In the genomic region with DNA sequence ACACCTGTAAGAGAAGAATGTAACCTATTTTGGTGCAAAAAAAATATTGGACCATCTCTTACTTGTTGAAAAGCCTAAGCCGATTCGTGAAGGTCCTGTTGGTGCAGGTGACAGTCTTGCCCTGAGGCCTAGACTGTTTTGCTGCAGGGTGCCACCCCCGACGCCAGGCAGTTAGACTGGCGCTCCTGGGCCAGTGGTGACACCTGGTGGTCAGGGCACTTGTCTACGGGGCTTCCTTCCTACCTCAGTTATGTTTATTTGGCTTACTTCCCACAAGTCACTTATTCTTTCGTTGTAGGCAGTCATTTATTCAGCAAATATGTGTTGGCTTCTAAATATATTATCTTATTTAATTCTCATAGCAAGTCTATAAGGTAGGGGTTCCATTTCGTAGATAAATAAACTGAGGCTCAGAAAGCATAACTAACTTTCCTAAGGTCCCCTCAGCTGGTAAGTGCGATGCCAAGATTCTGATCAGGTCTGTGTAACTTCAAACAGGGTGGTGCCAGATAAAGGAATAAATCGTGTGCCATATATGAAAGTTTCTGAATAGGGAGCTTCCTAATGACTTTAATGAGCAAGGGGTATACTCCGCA, we compare ENCODE assay signal across 8 cellular contexts. TPM values are rescaled to one million over a fixed set of nuclear protein-coding genes. Genes with fewer than 3 reads are reported as not detected.
DNase-seq lines count a peak whose midpoint lies in the region; ATAC-seq and TF ChIP-seq lines count a peak whose summit lies in the region.

No MANE protein-coding gene starts in this region.

- no peak overlapping the region for H2AFZ ChIP-seq in GM23248
- H2AFZ ChIP-seq in hepatocyte: no peak overlapping the region

- H4K20me1 ChIP-seq in GM23248 (ENCODE audit: insufficient read depth) (no peaks in the 10 kb centered on the region), hepatocyte (ENCODE audit: insufficient read depth, poor library complexity, severe bottlenecking) (peaks cover 11% of the 10 kb centered on the region)

- no peaks in the 10 kb centered on the region for H3K9me3 ChIP-seq in GM23248 (ENCODE audit: low read depth)
- no peaks in the 10 kb centered on the region for H3K9me3 ChIP-seq in hepatocyte (ENCODE audit: low read depth)

- H3K79me2 ChIP-seq in GM23248 (ENCODE audit: insufficient read depth): peaks cover 55% of the 10 kb centered on the region
- peaks cover 49% of the 10 kb centered on the region for H3K79me2 ChIP-seq in hepatocyte

- no peaks in the 10 kb centered on the region for H3K9me3 Mint-ChIP-seq in activated naive CD4-positive, alpha-beta T cell treated with anti-CD3 and anti-CD28 coated beads for 36 hours

- DNase-seq in GM23248: peak; percentile 17
- DNase-seq in Kasumi-1 (lab: John Stamatoyannopoulos, UW): peak; percentile 40 to 59
- DNase-seq in SKM-1 treated with dmso at 0.1 percent for 144 hours (lab: John Stamatoyannopoulos, UW; ENCODE audit: unreplicated experiment): peak; percentile 40
- DNase-seq in activated naive CD4-positive, alpha-beta T cell treated with anti-CD3 and anti-CD28 coated beads for 36 hours: peak; percentile 93
- DNase-seq in hepatocyte (ENCODE audit: low spot score): peak; percentile 75
- peak; percentile 52 to 62 for DNase-seq in stimulated activated CD4-positive, alpha-beta T cell treated with anti-CD3 and anti-CD28 coated beads, Interleukin-1b, Interleukin-23, amount 100 ng/mL, for 1 hour (ENCODE audit: low read depth in 2 of 2)
- DNase-seq in omental fat pad (ENCODE audit: low spot score): no peak

- peak overlapping the region; percentile 11; the same call in 1 of the 2 replicates for H3K4me3 ChIP-seq in GM08714 (ENCODE audit: low read length)
- H3K4me3 ChIP-seq in GM23248: no peak overlapping the region
- H3K4me3 ChIP-seq in hepatocyte: peak overlapping the region; percentile 86

- H3K4me1 ChIP-seq in GM23248 (ENCODE audit: insufficient read depth) (peaks cover 6% of the 10 kb centered on the region), hepatocyte (ENCODE audit: insufficient read depth) (peaks cover 13% of the 10 kb centered on the region)

- in situ Hi-C loops in GM23248 (cut with MboI): no loop called here

- H3K4me3 Mint-ChIP-seq in activated naive CD4-positive, alpha-beta T cell treated with anti-CD3 and anti-CD28 coated beads for 36 hours: no peak overlapping the region

- peaks cover 29% of the 10 kb centered on the region for H3K4me1 Mint-ChIP-seq in activated naive CD4-positive, alpha-beta T cell treated with anti-CD3 and anti-CD28 coated beads for 36 hours (ENCODE audit: low read depth)

- H3K36me3 Mint-ChIP-seq in activated naive CD4-positive, alpha-beta T cell treated with anti-CD3 and anti-CD28 coated beads for 36 hours (ENCODE audit: low read depth): no peaks in the 10 kb centered on the region

- H3K9me2 ChIP-seq in GM23248 (ENCODE audit: insufficient read depth) (no peaks in the 10 kb centered on the region), hepatocyte (replicated peaks; ENCODE audit: insufficient read depth) (no peaks in the 10 kb centered on the region)

- 72 to 80% methylated on average over 11 of the region's 11 CpGs for WGBS in GM23248 (ENCODE audit: low coverage in 1 of 2, low lambda C conversion rate in 2 of 2, missing lambda C conversion rate in 2 of 2), 2 experiments
- WGBS in hepatocyte (ENCODE audit: low lambda C conversion rate, missing lambda C conversion rate): 47% methylated on average over 11 of the region's 11 CpGs

- H3K36me3 ChIP-seq in GM23248 (ENCODE audit: low read depth): no peaks in the 10 kb centered on the region
- no peaks in the 10 kb centered on the region for H3K36me3 ChIP-seq in hepatocyte (replicated peaks; ENCODE audit: insufficient read depth, low read depth)

- H3K27ac ChIP-seq in GM23248: no peak overlapping the region
- no peak overlapping the region for H3K27ac ChIP-seq in hepatocyte

- CTCF ChIA-PET in activated naive CD4-positive, alpha-beta T cell treated with anti-CD3 and anti-CD28 coated beads for 36 hours (lab: Charles Lee): interaction anchor here (0.6 to 6.8 kb wide), 21 partner anchors 8 to 782 kb away, joined by 3 to 125 read pairs (median 4); a partner anchor contains a TSS

- no peak overlapping the region for H3K4me2 ChIP-seq in GM23248 (ENCODE audit: unreplicated experiment)
- H3K4me2 ChIP-seq in hepatocyte: peak overlapping the region; percentile 91

- no peaks in the 10 kb centered on the region for H3K27me3 ChIP-seq in GM23248 (replicated peaks; ENCODE audit: insufficient read depth)
- H3K27me3 ChIP-seq in hepatocyte: no peaks in the 10 kb centered on the region

- intact Hi-C loops in activated naive CD4-positive, alpha-beta T cell treated with anti-CD3 and anti-CD28 coated beads for 36 hours (cut with micrococcal nuclease): loop anchor here (1.0 to 5.0 kb wide), 11 partner anchors 29 to 781 kb away; a partner anchor contains a TSS

- ATAC-seq in omental fat pad (ENCODE audit: low FRiP score): no peak

- peak; percentile 57 for TF ChIP-seq CTCF in hepatocyte (IDR thresholded peaks at IDR 0.05; ENCODE audit: poor library complexity)
- TF ChIP-seq CTCF in omental fat pad (IDR thresholded peaks at IDR 0.05): no peak

- no peak overlapping the region for H3K27ac Mint-ChIP-seq in activated naive CD4-positive, alpha-beta T cell treated with anti-CD3 and anti-CD28 coated beads for 36 hours

- H3F3A ChIP-seq in GM23248 (ENCODE audit: insufficient read depth): peaks cover 12% of the 10 kb centered on the region; the same call in 1 of the 2 replicates

- no peaks in the 10 kb centered on the region for H3K27me3 Mint-ChIP-seq in activated naive CD4-positive, alpha-beta T cell treated with anti-CD3 and anti-CD28 coated beads for 36 hours (ENCODE audit: low read depth)

- H3K9ac ChIP-seq in GM23248: no peak overlapping the region

RNA-seq across cellular contexts. Expression of a gene that starts 1.9 kb away (rescaled TPM):
- total RNA-seq in GM23248 (2014; rRNA removed; shearing (Covaris generic)): 5.4 and 6.4 TPM in 2 replicates
- 0.70 and 1.0 TPM in 2 replicates for polyA plus RNA-seq in GM23248 (2016; fragmentation: Nextera tagmentation; extraction: Ambion mirVana)
- 1 to 10 TPM; 7.6 to 7.9 TPM for total RNA-seq in activated naive CD4-positive, alpha-beta T cell treated with anti-CD3 and anti-CD28 coated beads for 36 hours
- 16.0 and 16.1 TPM in 2 replicates for total RNA-seq in hepatocyte
- 3.6 and 5.1 TPM in 2 replicates for polyA plus RNA-seq in hepatocyte
- 10 to 100 TPM; 14.3 to 25.5 (median 17.8) TPM for total RNA-seq in omental fat pad
